ENCODE assay signal across 10 cellular contexts in the genomic region with DNA sequence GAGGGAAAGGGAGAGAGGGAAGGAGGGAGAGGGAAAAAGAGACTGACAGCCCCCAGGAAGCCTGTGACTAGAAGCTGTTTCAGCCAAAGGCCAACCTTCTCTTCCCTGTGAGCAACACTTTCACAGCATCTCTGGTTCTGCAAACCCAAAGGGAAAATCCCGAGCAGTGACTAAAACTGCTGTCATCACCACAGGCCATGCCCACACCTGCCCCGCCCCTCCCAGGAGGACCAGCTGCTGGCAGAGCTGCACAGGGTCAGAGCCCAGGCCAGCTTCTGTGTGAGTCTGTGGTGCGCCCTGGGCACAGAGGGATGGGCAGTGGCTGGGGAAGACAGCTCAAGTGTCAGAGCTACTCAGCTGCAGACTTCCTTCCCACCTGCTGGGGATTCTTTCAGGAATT.
DNase-seq lines count a peak whose midpoint lies in the region; ATAC-seq and TF ChIP-seq lines count a peak whose summit lies in the region.
"Had no signal": no experiment of that assay in that cellular context is flagged by ENCODE, and none has a peak within 500 bp of the region (broad histone marks: within the 10 kb centered on the region; RNA-seq: fewer than 3 reads in every experiment).

No MANE protein-coding gene starts in this region.

- peak; percentile 96 for ATAC-seq in stimulated activated naive CD8-positive, alpha-beta T cell treated with anti-CD3 and anti-CD28 coated beads, Interleukin-15, Interleukin-2, amounts not matched to agents 100 U/mL and 50 U/mL, for 24 hours
- no peak for ATAC-seq in HG02938 (IDR thresholded peaks at IDR 0.05; ENCODE audit: unreplicated experiment)

- CTCF ChIA-PET in HEK293T (lab: Yijun Ruan, JAX) = no interaction called here

- DNase-seq in activated CD8-positive, alpha-beta memory T cell treated with anti-CD3 and anti-CD28 coated beads for 48 hours (ENCODE audit: low read depth in 2 of 3, low spot score in 2 of 3) = peak in 2 of 3 experiments; percentile 43 to 48
- DNase-seq in activated CD8-positive, alpha-beta memory T cell treated with anti-CD3 and anti-CD28 coated beads, Interleukin-2, amount 50 U/mL, for 4 hours = no peak
- peak; percentile 78 to 85 for DNase-seq in activated T-cell treated with anti-CD3 and anti-CD28 coated beads, Interleukin-2, amount 50 U/mL, for 48 hours
- DNase-seq in kidney tubule cell (ENCODE audit: low spot score) = peak; percentile 95
- DNase-seq in stimulated activated naive CD8-positive, alpha-beta T cell treated with anti-CD3 and anti-CD28 coated beads, Interleukin-15, Interleukin-2, amounts not matched to agents 100 U/mL and 50 U/mL, for 24 hours = peak; percentile 77
- DNase-seq in DMS114 treated with DMSO at 0.1 percent for 48 hours (lab: John Stamatoyannopoulos, UW; ENCODE audit: unreplicated experiment) = no peak
- DNase-seq in HEK293T (ENCODE audit: extremely low spot score) = no peak
- DNase-seq: CD4-positive, CD25-positive, alpha-beta regulatory T cell; NCI-H2171 had no signal

- POLR2A ChIA-PET in HEK293T (lab: Yijun Ruan, JAX) = no interaction called here

TF ChIP-seq in HEK293T, 16 proteins besides CTCF, POLR2A, EP300 and RAD21:
- TF ChIP-seq L3MBTL2 (conservative IDR thresholded peaks at IDR 0.05) = no peak
- TF ChIP-seq, protein P1, sequence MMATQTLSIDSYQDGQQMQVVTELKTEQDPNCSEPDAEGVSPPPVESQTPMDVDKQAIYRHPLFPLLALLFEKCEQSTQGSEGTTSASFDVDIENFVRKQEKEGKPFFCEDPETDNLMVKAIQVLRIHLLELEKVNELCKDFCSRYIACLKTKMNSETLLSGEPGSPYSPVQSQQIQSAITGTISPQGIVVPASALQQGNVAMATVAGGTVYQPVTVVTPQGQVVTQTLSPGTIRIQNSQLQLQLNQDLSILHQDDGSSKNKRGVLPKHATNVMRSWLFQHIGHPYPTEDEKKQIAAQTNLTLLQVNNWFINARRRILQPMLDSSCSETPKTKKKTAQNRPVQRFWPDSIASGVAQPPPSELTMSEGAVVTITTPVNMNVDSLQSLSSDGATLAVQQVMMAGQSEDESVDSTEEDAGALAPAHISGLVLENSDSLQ (IDR thresholded peaks at IDR 0.05) = no peak
- no peak for TF ChIP-seq TARDBP (IDR thresholded peaks at IDR 0.05)
- TF ChIP-seq ARNT (IDR thresholded peaks at IDR 0.05) = no peak
- TF ChIP-seq FOXA1 (IDR thresholded peaks at IDR 0.05) = no peak
- TF ChIP-seq BHLHE40 (IDR thresholded peaks at IDR 0.05; ENCODE audit: borderline replicate concordance) = no peak
- TF ChIP-seq FOXM1 (IDR thresholded peaks at IDR 0.05; ENCODE audit: borderline replicate concordance) = no peak
- TF ChIP-seq NFRKB (IDR thresholded peaks at IDR 0.05) = no peak
- no peak for TF ChIP-seq FOXK2 (IDR thresholded peaks at IDR 0.05)
- no peak for TF ChIP-seq ZNF384 (IDR thresholded peaks at IDR 0.05)
- TF ChIP-seq SP1 (IDR thresholded peaks at IDR 0.05) = no peak
- no peak for TF ChIP-seq HDGF (IDR thresholded peaks at IDR 0.05; ENCODE audit: borderline replicate concordance)
- TF ChIP-seq LEF1 (IDR thresholded peaks at IDR 0.05; ENCODE audit: borderline replicate concordance) = no peak
- TF ChIP-seq ELF4 (IDR thresholded peaks at IDR 0.05) = no peak

Comparison
In these comparisons a context has a peak if more than half of its experiments do, and no peak if none do; other contexts are left out.
1. DNase-seq: peak in activated CD8-positive, alpha-beta memory T cell treated with anti-CD3 and anti-CD28 coated beads for 48 hours (2 of 3), activated T-cell treated with anti-CD3 and anti-CD28 coated beads, Interleukin-2, amount 50 U/mL, for 48 hours (2 of 2), kidney tubule cell (single experiment) and stimulated activated naive CD8-positive, alpha-beta T cell treated with anti-CD3 and anti-CD28 coated beads, Interleukin-15, Interleukin-2, amounts not matched to agents 100 U/mL and 50 U/mL, for 24 hours (single experiment); none in activated CD8-positive, alpha-beta memory T cell treated with anti-CD3 and anti-CD28 coated beads, Interleukin-2, amount 50 U/mL, for 4 hours (single experiment), DMS114 treated with DMSO at 0.1 percent for 48 hours (single experiment) and HEK293T (single experiment).